Comparison of ENCODE assay signal across 8 cellular contexts in genomic region chr10:17201165-17202013, GRCh38. TPM values are rescaled to one million over a fixed set of nuclear protein-coding genes. Genes with fewer than 3 reads are reported as not detected.
DNase-seq lines count a peak whose midpoint lies in the region; ATAC-seq lines count a peak whose summit lies in the region.

A gene with protein sequence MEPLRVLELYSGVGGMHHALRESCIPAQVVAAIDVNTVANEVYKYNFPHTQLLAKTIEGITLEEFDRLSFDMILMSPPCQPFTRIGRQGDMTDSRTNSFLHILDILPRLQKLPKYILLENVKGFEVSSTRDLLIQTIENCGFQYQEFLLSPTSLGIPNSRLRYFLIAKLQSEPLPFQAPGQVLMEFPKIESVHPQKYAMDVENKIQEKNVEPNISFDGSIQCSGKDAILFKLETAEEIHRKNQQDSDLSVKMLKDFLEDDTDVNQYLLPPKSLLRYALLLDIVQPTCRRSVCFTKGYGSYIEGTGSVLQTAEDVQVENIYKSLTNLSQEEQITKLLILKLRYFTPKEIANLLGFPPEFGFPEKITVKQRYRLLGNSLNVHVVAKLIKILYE (minus strand): TSS chr10:17201672. CDS start chr10:17201634, 38 bp downstream.

- H3K27me3 ChIP-seq in ACC112 (ENCODE audit: insufficient read depth, low read length), result no peaks in the 10 kb centered on the region

- ATAC-seq in GM18520 (IDR thresholded peaks at IDR 0.05; ENCODE audit: unreplicated experiment), result peak; percentile 84
- peak; percentile 98 for ATAC-seq in HG03045 (IDR thresholded peaks at IDR 0.05; ENCODE audit: unreplicated experiment)

- no peaks in the 10 kb centered on the region for H3K36me3 ChIP-seq in ACC112 (ENCODE audit: insufficient read depth, low read length)

- H3K4me3 ChIP-seq in ACC112 (ENCODE audit: low read depth, low read length), result peak within 1 kb of the TSS; percentile 79

- peaks cover 18% of the 10 kb centered on the region for H3K79me2 ChIP-seq in ACC112 (ENCODE audit: control insufficient read depth, insufficient read depth, low read length, unreplicated experiment)

- H3K4me1 ChIP-seq in ACC112 (ENCODE audit: control insufficient read depth, insufficient read depth, low read length, unreplicated experiment), result peaks cover 16% of the 10 kb centered on the region

- peak within 1 kb of the TSS; percentile 80 for H2AFZ ChIP-seq in ACC112 (ENCODE audit: low read length, unreplicated experiment)

- H3K27ac ChIP-seq in ACC112 (ENCODE audit: low read depth, low read length), result peak within 1 kb of the TSS; percentile 96

- DNase-seq in NCI-H2196 treated with DMSO at 0.1 percent for 48 hours (lab: John Stamatoyannopoulos, UW; ENCODE audit: unreplicated experiment) (peak; percentile 57), cerebellum (ENCODE audit: low spot score) (peak; percentile 88), kidney glomerular epithelial cell (lab: John Stamatoyannopoulos, UW) (peak; percentile 86)
- DNase-seq in activated CD4-positive, alpha-beta T cell treated with anti-CD3 and anti-CD28 coated beads for 1 hour, result peak; percentile 69
- peak; percentile 89 for DNase-seq in stimulated activated CD4-positive, alpha-beta T cell treated with anti-CD3 and anti-CD28 coated beads, Interleukin-15, amount 100 ng/mL, for 24 hours

RNA-seq across cellular contexts. Expression of the gene that starts here (rescaled TPM):
- total RNA-seq in cerebellum, result 36.7 TPM

Comparison
In these comparisons a context has a peak if more than half of its experiments do, and no peak if none do; other contexts are left out.
1. Peak in every context shown above with its lines: DNase-seq, ATAC-seq, H3K4me3 ChIP-seq and H3K27ac ChIP-seq.